ENCODE assay signal across 19 cellular contexts in genomic region chr17:73743802-73744201, GRCh38.
"Had no signal": no experiment of that assay in that cellular context is flagged by ENCODE, and none has a peak within 500 bp of the region (broad histone marks: within the 10 kb centered on the region; RNA-seq: fewer than 3 reads in every experiment).

No MANE protein-coding gene starts in this region.

- H3K36me3 Mint-ChIP-seq: activated CD8-positive, alpha-beta memory T cell treated with anti-CD3 and anti-CD28 coated beads, Interleukin-2, amount 10 ng/mL, durations not matched to agents 7 days and 5 days; mesothelial cell of epicardium had no signal

- DNase-seq: activated B cell treated with CpG ODN at 0.5 μM for 24 hours; activated CD4-positive, alpha-beta memory T cell treated with anti-CD3 and anti-CD28 coated beads, Interleukin-2, amount 10 ng/mL, durations not matched to agents 7 days and 5 days; activated CD4-positive, alpha-beta T cell treated with anti-CD3 and anti-CD28 coated beads for 4 hours; activated CD8-positive, alpha-beta memory T cell treated with anti-CD3 and anti-CD28 coated beads, Interleukin-2, amount 10 ng/mL, durations not matched to agents 7 days and 5 days; activated naive CD4-positive, alpha-beta T cell treated with Interleukin-2 at 50 U/mL for 16 hours; body of pancreas; foreskin melanocyte; islet precursor cell; nucleus accumbens; sigmoid colon; spleen; stimulated activated CD8-positive, alpha-beta memory T cell treated with anti-CD3 and anti-CD28 coated beads, Interleukin-4, amount 100 ng/mL, for 48 hours; stimulated activated naive CD4-positive, alpha-beta T cell treated with Interleukin-2 at 50 U/mL for 16 hours; thyroid gland had no signal

- H3K9me3 Mint-ChIP-seq: activated B cell treated with CpG ODN at 0.5 μM for 24 hours; activated CD4-positive, alpha-beta memory T cell treated with anti-CD3 and anti-CD28 coated beads, Interleukin-2, amount 10 ng/mL, durations not matched to agents 7 days and 5 days; activated T-helper 2 cell treated with anti-CD3 and anti-CD28 coated beads, Interferon-gamma antibody, Interleukin-2, Interleukin-4, amounts not matched to agents 10 μg/mL and 5 μg/mL and 100 μg/mL, durations not matched to agents 14 hours and 24 hours and 36 hours; mesothelial cell of epicardium; T-helper 2 cell treated with Interferon-gamma antibody and Interleukin-4, amounts not matched to agents 5 μg/mL and 100 μg/mL, for 36 hours had no signal

- H3K4me1 Mint-ChIP-seq: activated CD4-positive, alpha-beta memory T cell treated with anti-CD3 and anti-CD28 coated beads, Interleukin-2, amount 10 ng/mL, durations not matched to agents 7 days and 5 days; activated CD8-positive, alpha-beta memory T cell treated with anti-CD3 and anti-CD28 coated beads, Interleukin-2, amount 10 ng/mL, durations not matched to agents 7 days and 5 days had no signal

- H3K4me3 Mint-ChIP-seq: activated B cell treated with CpG ODN at 0.5 μM for 24 hours; activated CD4-positive, alpha-beta memory T cell treated with anti-CD3 and anti-CD28 coated beads, Interleukin-2, amount 10 ng/mL, durations not matched to agents 7 days and 5 days; activated CD8-positive, alpha-beta memory T cell treated with anti-CD3 and anti-CD28 coated beads, Interleukin-2, amount 10 ng/mL, durations not matched to agents 7 days and 5 days; mesothelial cell of epicardium; nephron; T-helper 2 cell treated with Interferon-gamma antibody and Interleukin-4, amounts not matched to agents 5 μg/mL and 100 μg/mL, for 36 hours had no signal

- ATAC-seq: activated CD8-positive, alpha-beta memory T cell treated with anti-CD3 and anti-CD28 coated beads, Interleukin-2, amount 10 ng/mL, durations not matched to agents 7 days and 5 days; body of pancreas; left lobe of liver had no signal

- H3K27ac Mint-ChIP-seq: activated B cell treated with CpG ODN at 0.5 μM for 24 hours; activated CD4-positive, alpha-beta memory T cell treated with anti-CD3 and anti-CD28 coated beads, Interleukin-2, amount 10 ng/mL, durations not matched to agents 7 days and 5 days; activated CD8-positive, alpha-beta memory T cell treated with anti-CD3 and anti-CD28 coated beads, Interleukin-2, amount 10 ng/mL, durations not matched to agents 7 days and 5 days; activated T-helper 2 cell treated with anti-CD3 and anti-CD28 coated beads, Interferon-gamma antibody, Interleukin-2, Interleukin-4, amounts not matched to agents 10 μg/mL and 5 μg/mL and 100 μg/mL, durations not matched to agents 14 hours and 24 hours and 36 hours; mesothelial cell of epicardium; T-helper 2 cell treated with Interferon-gamma antibody and Interleukin-4, amounts not matched to agents 5 μg/mL and 100 μg/mL, for 36 hours had no signal
